In the genomic region with DNA sequence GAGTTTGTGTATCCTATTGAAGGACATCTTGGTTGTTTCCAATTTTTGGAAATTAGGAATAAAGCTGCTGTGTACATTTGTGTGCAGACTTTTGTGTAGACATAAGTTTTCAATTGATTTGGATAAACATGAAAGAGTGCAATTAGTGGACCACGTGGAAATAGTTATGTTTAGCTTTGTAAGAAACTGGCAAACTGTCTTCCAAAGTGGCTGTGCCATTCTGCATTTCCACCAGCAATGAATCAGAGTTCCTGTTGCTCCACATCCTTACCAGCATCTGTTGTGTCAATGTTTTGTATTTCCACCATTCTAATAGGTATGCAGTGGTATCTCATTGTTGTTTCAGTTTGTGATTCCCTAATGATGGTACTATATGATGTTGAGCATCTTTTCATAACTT, we compare ENCODE assay signal across 1 cellular context.
TF ChIP-seq lines count a peak whose summit lies in the region.

No MANE protein-coding gene starts in this region.

TF ChIP-seq in HCT116, 20 proteins besides CTCF, POLR2A, EP300 and RAD21 (continued from another document):
- TF ChIP-seq TCF7L2 (IDR thresholded peaks at IDR 0.05; ENCODE audit: borderline replicate concordance, extremely low read depth, insufficient read depth, insufficient read length) (no peak), YY1 (IDR thresholded peaks at IDR 0.05; ENCODE audit: extremely low read depth, insufficient replicate concordance, low read depth, low read length) (no peak), CBX3 (IDR thresholded peaks at IDR 0.05; ENCODE audit: low read depth) (no peak), EZH2 (IDR thresholded peaks at IDR 0.05) (no peak), POLR2AphosphoS5 (IDR thresholded peaks at IDR 0.05; ENCODE audit: low read depth, low read length) (no peak), SIN3A (IDR thresholded peaks at IDR 0.05; ENCODE audit: low read depth) (no peak), FOSL1 (IDR thresholded peaks at IDR 0.05; ENCODE audit: low read depth) (no peak), SRF (IDR thresholded peaks at IDR 0.05; ENCODE audit: low read depth) (no peak), EGR1 (IDR thresholded peaks at IDR 0.05; ENCODE audit: low read depth) (no peak)
- TF ChIP-seq, protein P1, sequence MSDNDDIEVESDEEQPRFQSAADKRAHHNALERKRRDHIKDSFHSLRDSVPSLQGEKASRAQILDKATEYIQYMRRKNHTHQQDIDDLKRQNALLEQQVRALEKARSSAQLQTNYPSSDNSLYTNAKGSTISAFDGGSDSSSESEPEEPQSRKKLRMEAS (IDR thresholded peaks at IDR 0.05), result no peak
- TF ChIP-seq, protein P2, sequence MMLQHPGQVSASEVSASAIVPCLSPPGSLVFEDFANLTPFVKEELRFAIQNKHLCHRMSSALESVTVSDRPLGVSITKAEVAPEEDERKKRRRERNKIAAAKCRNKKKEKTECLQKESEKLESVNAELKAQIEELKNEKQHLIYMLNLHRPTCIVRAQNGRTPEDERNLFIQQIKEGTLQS (IDR thresholded peaks at IDR 0.05), result no peak
- TF ChIP-seq, protein P3, sequence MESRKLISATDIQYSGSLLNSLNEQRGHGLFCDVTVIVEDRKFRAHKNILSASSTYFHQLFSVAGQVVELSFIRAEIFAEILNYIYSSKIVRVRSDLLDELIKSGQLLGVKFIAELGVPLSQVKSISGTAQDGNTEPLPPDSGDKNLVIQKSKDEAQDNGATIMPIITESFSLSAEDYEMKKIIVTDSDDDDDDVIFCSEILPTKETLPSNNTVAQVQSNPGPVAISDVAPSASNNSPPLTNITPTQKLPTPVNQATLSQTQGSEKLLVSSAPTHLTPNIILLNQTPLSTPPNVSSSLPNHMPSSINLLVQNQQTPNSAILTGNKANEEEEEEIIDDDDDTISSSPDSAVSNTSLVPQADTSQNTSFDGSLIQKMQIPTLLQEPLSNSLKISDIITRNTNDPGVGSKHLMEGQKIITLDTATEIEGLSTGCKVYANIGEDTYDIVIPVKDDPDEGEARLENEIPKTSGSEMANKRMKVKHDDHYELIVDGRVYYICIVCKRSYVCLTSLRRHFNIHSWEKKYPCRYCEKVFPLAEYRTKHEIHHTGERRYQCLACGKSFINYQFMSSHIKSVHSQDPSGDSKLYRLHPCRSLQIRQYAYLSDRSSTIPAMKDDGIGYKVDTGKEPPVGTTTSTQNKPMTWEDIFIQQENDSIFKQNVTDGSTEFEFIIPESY (IDR thresholded peaks at IDR 0.05; ENCODE audit: extremely low read depth, insufficient replicate concordance, low read length), result no peak
- TF ChIP-seq, protein P4, sequence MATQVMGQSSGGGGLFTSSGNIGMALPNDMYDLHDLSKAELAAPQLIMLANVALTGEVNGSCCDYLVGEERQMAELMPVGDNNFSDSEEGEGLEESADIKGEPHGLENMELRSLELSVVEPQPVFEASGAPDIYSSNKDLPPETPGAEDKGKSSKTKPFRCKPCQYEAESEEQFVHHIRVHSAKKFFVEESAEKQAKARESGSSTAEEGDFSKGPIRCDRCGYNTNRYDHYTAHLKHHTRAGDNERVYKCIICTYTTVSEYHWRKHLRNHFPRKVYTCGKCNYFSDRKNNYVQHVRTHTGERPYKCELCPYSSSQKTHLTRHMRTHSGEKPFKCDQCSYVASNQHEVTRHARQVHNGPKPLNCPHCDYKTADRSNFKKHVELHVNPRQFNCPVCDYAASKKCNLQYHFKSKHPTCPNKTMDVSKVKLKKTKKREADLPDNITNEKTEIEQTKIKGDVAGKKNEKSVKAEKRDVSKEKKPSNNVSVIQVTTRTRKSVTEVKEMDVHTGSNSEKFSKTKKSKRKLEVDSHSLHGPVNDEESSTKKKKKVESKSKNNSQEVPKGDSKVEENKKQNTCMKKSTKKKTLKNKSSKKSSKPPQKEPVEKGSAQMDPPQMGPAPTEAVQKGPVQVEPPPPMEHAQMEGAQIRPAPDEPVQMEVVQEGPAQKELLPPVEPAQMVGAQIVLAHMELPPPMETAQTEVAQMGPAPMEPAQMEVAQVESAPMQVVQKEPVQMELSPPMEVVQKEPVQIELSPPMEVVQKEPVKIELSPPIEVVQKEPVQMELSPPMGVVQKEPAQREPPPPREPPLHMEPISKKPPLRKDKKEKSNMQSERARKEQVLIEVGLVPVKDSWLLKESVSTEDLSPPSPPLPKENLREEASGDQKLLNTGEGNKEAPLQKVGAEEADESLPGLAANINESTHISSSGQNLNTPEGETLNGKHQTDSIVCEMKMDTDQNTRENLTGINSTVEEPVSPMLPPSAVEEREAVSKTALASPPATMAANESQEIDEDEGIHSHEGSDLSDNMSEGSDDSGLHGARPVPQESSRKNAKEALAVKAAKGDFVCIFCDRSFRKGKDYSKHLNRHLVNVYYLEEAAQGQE (IDR thresholded peaks at IDR 0.05; ENCODE audit: low read depth), result no peak
TF ChIP-seq in HCT116: peak in this region for 0.
